14 cellular contexts compared by ENCODE assay signal in the genomic region with DNA sequence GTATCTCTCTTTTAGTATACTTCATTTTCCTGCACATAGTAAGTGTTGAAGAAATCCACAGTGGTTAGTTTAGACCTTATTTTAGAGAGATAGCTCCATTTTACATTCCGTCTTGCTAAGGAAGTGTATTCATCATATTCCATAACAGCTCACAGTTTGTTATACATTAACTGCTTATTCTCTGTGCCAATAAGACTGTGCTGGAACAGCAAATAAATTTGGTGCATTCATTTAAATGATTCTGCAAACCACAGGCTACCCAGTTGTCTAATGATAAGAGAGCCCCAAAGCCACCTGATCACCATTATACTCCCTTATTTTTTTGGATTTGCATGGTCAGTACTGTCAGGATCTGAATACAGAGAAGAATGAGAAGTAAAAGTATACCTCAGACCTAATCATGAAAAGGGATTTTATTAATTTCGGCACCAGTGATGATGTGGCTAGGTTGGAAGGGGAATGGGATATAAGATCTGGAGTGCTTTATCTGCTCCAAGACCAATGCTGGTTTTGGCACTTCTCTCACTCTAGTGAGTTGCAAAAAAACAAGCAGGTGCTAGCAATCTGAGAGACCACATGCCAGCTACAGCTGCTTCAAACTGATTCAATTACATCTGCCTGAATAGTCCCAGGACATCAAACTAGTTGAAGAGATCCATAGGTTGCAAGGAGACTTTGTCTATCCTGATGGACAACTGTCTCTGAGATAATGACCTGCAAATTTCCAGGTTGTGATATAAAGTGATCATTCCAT.
DNase-seq lines count a peak whose midpoint lies in the region; ATAC-seq, FAIRE-seq and TF ChIP-seq lines count a peak whose summit lies in the region.
"Had no signal": no experiment of that assay in that cellular context is flagged by ENCODE, and none has a peak within 500 bp of the region (broad histone marks: within the 10 kb centered on the region; RNA-seq: fewer than 3 reads in every experiment).

No MANE protein-coding gene starts in this region.

- H3K27me3 ChIP-seq in HepG2 (ENCODE audit: control insufficient read depth in 1 of 2, insufficient read depth in 2 of 2, low read length in 2 of 2) = no peaks in the 10 kb centered on the region
- H3K27me3 ChIP-seq: ovary had no signal

- intact Hi-C loops in HepG2 (cut with micrococcal nuclease; ENCODE audit: unreplicated experiment) = no loop called here

- no peak overlapping the region for H3K27ac Mint-ChIP-seq in activated naive CD8-positive, alpha-beta T cell treated with anti-CD3 and anti-CD28 coated beads for 36 hours
- H3K27ac Mint-ChIP-seq: activated CD8-positive, alpha-beta T cell treated with anti-CD3 and anti-CD28 coated beads for 36 hours; activated T-helper 17 cell treated with anti-CD3 and anti-CD28 coated beads, Interleukin-2, amount 50 U/mL, for 72 hours had no signal

- TF ChIP-seq POLR2A in HepG2 (IDR thresholded peaks at IDR 0.05; ENCODE audit: insufficient read depth in 1 of 2, low read depth in 2 of 2, low read length in 2 of 2) = no peak

- no peak overlapping the region for H3K4me3 Mint-ChIP-seq in activated naive CD8-positive, alpha-beta T cell treated with anti-CD3 and anti-CD28 coated beads for 36 hours
- H3K4me3 Mint-ChIP-seq: activated CD8-positive, alpha-beta T cell treated with anti-CD3 and anti-CD28 coated beads for 36 hours; activated T-helper 17 cell treated with anti-CD3 and anti-CD28 coated beads, Interleukin-2, amount 50 U/mL, for 72 hours had no signal

- no peaks in the 10 kb centered on the region for H3K79me2 ChIP-seq in HepG2 (ENCODE audit: insufficient read depth, low read length)

- H3K4me3 ChIP-seq in HepG2 (replicated peaks in 1 of 3; ENCODE audit: insufficient read depth in 1 of 3, low read depth in 2 of 3, low read length in 3 of 3) = no peak overlapping the region; a peak in 1 of 6 replicates
- H3K4me3 ChIP-seq: GM23248, ovary had no signal

- no peak for TF ChIP-seq RAD21 in HepG2 (CRISPR knock-in tag; IDR thresholded peaks at IDR 0.05)

- no peaks in the 10 kb centered on the region for H3K4me1 Mint-ChIP-seq in activated naive CD8-positive, alpha-beta T cell treated with anti-CD3 and anti-CD28 coated beads for 36 hours
- H3K4me1 Mint-ChIP-seq: activated T-helper 17 cell treated with anti-CD3 and anti-CD28 coated beads, Interleukin-2, amount 50 U/mL, for 72 hours had no signal

- peak overlapping the region; percentile 30 for H3K27ac ChIP-seq in HepG2 (ENCODE audit: extremely low read length, insufficient read depth, low read length)
- H3K27ac ChIP-seq: GM23248, ovary had no signal

- no peaks in the 10 kb centered on the region for H3K9me3 ChIP-seq in HepG2 (ENCODE audit: low read length)
- H3K9me3 ChIP-seq: ovary had no signal

- POLR2A ChIA-PET in HepG2 (lab: Yijun Ruan, JAX) = no interaction called here
- POLR2A ChIA-PET in HEK293T (lab: Yijun Ruan, JAX) = no interaction called here

- FAIRE-seq in HepG2 (lab: Jason Lieb, UNC) = no peak
- FAIRE-seq: TTC549 had no signal

- no peak overlapping the region for H3K9ac ChIP-seq in HepG2 (ENCODE audit: insufficient read depth, low read depth, low read length)
- H3K9ac ChIP-seq: GM23248 had no signal

- no peak for TF ChIP-seq CTCF in HepG2 (CRISPR knock-in tag; IDR thresholded peaks at IDR 0.05)

- no peak overlapping the region for H2AFZ ChIP-seq in HepG2 (ENCODE audit: low read length)
- H2AFZ ChIP-seq: GM23248 had no signal

- peaks cover 23% of the 10 kb centered on the region for H3K4me1 ChIP-seq in HepG2 (ENCODE audit: insufficient read depth, low read length)

- peak; percentile 47 for ATAC-seq in HepG2
- no peak for ATAC-seq in HG02938 (IDR thresholded peaks at IDR 0.05; ENCODE audit: unreplicated experiment)
- ATAC-seq: activated CD8-positive, alpha-beta T cell treated with anti-CD3 and anti-CD28 coated beads for 36 hours; activated T-helper 17 cell treated with anti-CD3 and anti-CD28 coated beads, Interleukin-2, amount 50 U/mL, for 72 hours had no signal

- H3K36me3 Mint-ChIP-seq in activated naive CD8-positive, alpha-beta T cell treated with anti-CD3 and anti-CD28 coated beads for 36 hours = peaks cover 2% of the 10 kb centered on the region

- peak; percentile 86 for DNase-seq in G401 (ENCODE audit: low spot score)
- peak; percentile 63 for DNase-seq in NCI-H2029 (lab: John Stamatoyannopoulos, UW)
- peak; percentile 71 for DNase-seq in OCI-M1 (lab: John Stamatoyannopoulos, UW)
- no peak for DNase-seq in HepG2 (ENCODE audit: low spot score)
- no peak for DNase-seq in NAMALWA (ENCODE audit: low spot score)
- no peak for DNase-seq in HEK293T (ENCODE audit: extremely low spot score)
- DNase-seq in activated naive CD8-positive, alpha-beta T cell treated with anti-CD3 and anti-CD28 coated beads for 36 hours = no peak
- DNase-seq: activated CD8-positive, alpha-beta T cell treated with anti-CD3 and anti-CD28 coated beads for 36 hours; GM23248; islet precursor cell; ovary had no signal

- CTCF ChIA-PET in HepG2 (lab: Yijun Ruan, JAX; ENCODE audit: low intra/inter-chr PET ratio, low total read pairs) = no interaction called here
- CTCF ChIA-PET in HEK293T (lab: Yijun Ruan, JAX) = no interaction called here

- H3K36me3 ChIP-seq in HepG2 (replicated peaks in 1 of 2; ENCODE audit: control insufficient read depth in 1 of 2, insufficient read depth in 2 of 2, low read length in 2 of 2) = no peaks in the 10 kb centered on the region
- H3K36me3 ChIP-seq: ovary had no signal

- H3K4me2 ChIP-seq in HepG2 (ENCODE audit: low read depth, low read length) = peak overlapping the region; percentile 34; the same call in 1 of the 2 replicates

- no peaks in the 10 kb centered on the region for H4K20me1 ChIP-seq in HepG2 (ENCODE audit: insufficient read depth, low read length)

- H3K9me3 Mint-ChIP-seq in activated naive CD8-positive, alpha-beta T cell treated with anti-CD3 and anti-CD28 coated beads for 36 hours = no peaks in the 10 kb centered on the region
- H3K9me3 Mint-ChIP-seq: activated CD8-positive, alpha-beta T cell treated with anti-CD3 and anti-CD28 coated beads for 36 hours; activated T-helper 17 cell treated with anti-CD3 and anti-CD28 coated beads, Interleukin-2, amount 50 U/mL, for 72 hours had no signal

- TF ChIP-seq EP300 in HepG2 (IDR thresholded peaks at IDR 0.05; ENCODE audit: low read depth in 2 of 2, low read length in 2 of 2) (no peak), HepG2 (CRISPR knock-in tag; IDR thresholded peaks at IDR 0.05; ENCODE audit: borderline replicate concordance) (no peak)

- BruUV-seq in HepG2 (replicated peaks; lab: Mats Ljungman, UMichigan) = no TSS peak

- H3K27me3 Mint-ChIP-seq in activated naive CD8-positive, alpha-beta T cell treated with anti-CD3 and anti-CD28 coated beads for 36 hours = no peaks in the 10 kb centered on the region
- H3K27me3 Mint-ChIP-seq: activated CD8-positive, alpha-beta T cell treated with anti-CD3 and anti-CD28 coated beads for 36 hours; activated T-helper 17 cell treated with anti-CD3 and anti-CD28 coated beads, Interleukin-2, amount 50 U/mL, for 72 hours had no signal

- 89% methylated on average over 2 of the region's 2 CpGs for WGBS in HepG2 (ENCODE audit: low lambda C conversion rate)

- in situ Hi-C loops in G401 (cut with HindIII; ENCODE audit: low sequenced_read_pairs) = no loop called here
- in situ Hi-C loops in HepG2 (cut with HindIII; ENCODE audit: extremely low pct_ligation_motif_present, low pct_unique_long_range_greater_than_20kb) = no loop called here

TF ChIP-seq in HepG2, 621 proteins besides CTCF, POLR2A, EP300 and RAD21 (continues in another document):
- TF ChIP-seq, protein P1, sequence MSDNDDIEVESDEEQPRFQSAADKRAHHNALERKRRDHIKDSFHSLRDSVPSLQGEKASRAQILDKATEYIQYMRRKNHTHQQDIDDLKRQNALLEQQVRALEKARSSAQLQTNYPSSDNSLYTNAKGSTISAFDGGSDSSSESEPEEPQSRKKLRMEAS (IDR thresholded peaks at IDR 0.05) = 0 out of 2 replicates have a peak, but pooled peaks have one; percentile 1
- TF ChIP-seq, protein P2, sequence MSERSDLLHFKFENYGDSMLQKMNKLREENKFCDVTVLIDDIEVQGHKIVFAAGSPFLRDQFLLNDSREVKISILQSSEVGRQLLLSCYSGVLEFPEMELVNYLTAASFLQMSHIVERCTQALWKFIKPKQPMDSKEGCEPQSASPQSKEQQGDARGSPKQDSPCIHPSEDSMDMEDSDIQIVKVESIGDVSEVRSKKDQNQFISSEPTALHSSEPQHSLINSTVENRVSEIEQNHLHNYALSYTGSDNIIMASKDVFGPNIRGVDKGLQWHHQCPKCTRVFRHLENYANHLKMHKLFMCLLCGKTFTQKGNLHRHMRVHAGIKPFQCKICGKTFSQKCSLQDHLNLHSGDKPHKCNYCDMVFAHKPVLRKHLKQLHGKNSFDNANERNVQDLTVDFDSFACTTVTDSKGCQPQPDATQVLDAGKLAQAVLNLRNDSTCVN (CRISPR knock-in tag; IDR thresholded peaks at IDR 0.05; ENCODE audit: borderline replicate concordance) = no peak

TF ChIP-seq in HEK293T, 16 proteins besides CTCF, POLR2A, EP300 and RAD21:
- TF ChIP-seq ZNF384 (IDR thresholded peaks at IDR 0.05) (no peak), FOXA1 (IDR thresholded peaks at IDR 0.05) (no peak), L3MBTL2 (conservative IDR thresholded peaks at IDR 0.05) (no peak)
- TF ChIP-seq, protein P3, sequence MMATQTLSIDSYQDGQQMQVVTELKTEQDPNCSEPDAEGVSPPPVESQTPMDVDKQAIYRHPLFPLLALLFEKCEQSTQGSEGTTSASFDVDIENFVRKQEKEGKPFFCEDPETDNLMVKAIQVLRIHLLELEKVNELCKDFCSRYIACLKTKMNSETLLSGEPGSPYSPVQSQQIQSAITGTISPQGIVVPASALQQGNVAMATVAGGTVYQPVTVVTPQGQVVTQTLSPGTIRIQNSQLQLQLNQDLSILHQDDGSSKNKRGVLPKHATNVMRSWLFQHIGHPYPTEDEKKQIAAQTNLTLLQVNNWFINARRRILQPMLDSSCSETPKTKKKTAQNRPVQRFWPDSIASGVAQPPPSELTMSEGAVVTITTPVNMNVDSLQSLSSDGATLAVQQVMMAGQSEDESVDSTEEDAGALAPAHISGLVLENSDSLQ (IDR thresholded peaks at IDR 0.05) = no peak

Comparison
In these comparisons a context has a peak if more than half of its experiments do, and no peak if none do; other contexts are left out.
1. DNase-seq: peak in G401 (single experiment), NCI-H2029 (single experiment) and OCI-M1 (single experiment); none in HepG2 (single experiment), NAMALWA (single experiment), HEK293T (single experiment) and activated naive CD8-positive, alpha-beta T cell treated with anti-CD3 and anti-CD28 coated beads for 36 hours (single experiment).